8 cellular contexts compared by ENCODE assay signal in genomic region chr11:102341844-102342318, GRCh38. TPM values are rescaled to one million over a fixed set of nuclear protein-coding genes. Genes with fewer than 3 reads are reported as not detected.
DNase-seq lines count a peak whose midpoint lies in the region; ATAC-seq, FAIRE-seq and TF ChIP-seq lines count a peak whose summit lies in the region.

No MANE protein-coding gene starts in this region.

- H4K20me1 ChIP-seq in mammary epithelial cell (ENCODE audit: insufficient read depth, low read length), result no peaks in the 10 kb centered on the region

- CTCF ChIA-PET in A549 (lab: Yijun Ruan, JAX) (interaction anchor here (0.7 to 5.1 kb wide), 36 partner anchors 8 to 325 kb away, joined by 3 to 74 read pairs (median 4); no protein-coding TSS in a partner anchor), mammary epithelial cell (lab: Charles Lee; ENCODE audit: low non-redundant PET) (interaction anchor here (0.6 to 0.8 kb wide), 5 partner anchors 8 to 325 kb away, joined by 3 to 4 read pairs (median 3); no protein-coding TSS in a partner anchor)

- TF ChIP-seq CTCF in A549 (IDR thresholded peaks at IDR 0.05) (peak; percentile 79), WERI-Rb-1 (IDR thresholded peaks at IDR 0.05; ENCODE audit: low read depth, low read length) (peak; percentile 73), mammary epithelial cell (conservative IDR thresholded peaks at IDR 0.05 in 1 of 2, IDR thresholded peaks at IDR 0.05 in 1 of 2; ENCODE audit: extremely low read depth in 1 of 2, insufficient read depth in 1 of 2, low read depth in 1 of 2, low read length in 2 of 2) (peak; percentile 79 to 85)

- peak overlapping the region; percentile 47 for H2AFZ ChIP-seq in mammary epithelial cell (ENCODE audit: low read depth, low read length)

- H3K4me1 ChIP-seq in A549 (peaks cover 25% of the 10 kb centered on the region), mammary epithelial cell (ENCODE audit: insufficient read depth, low read length) (peaks cover 12% of the 10 kb centered on the region)

- no peak for TF ChIP-seq POLR2A in A549 (IDR thresholded peaks at IDR 0.05; ENCODE audit: low read length)

- H3K9me3 ChIP-seq in A549 (no peaks in the 10 kb centered on the region), WERI-Rb-1 (ENCODE audit: severe bottlenecking) (no peaks in the 10 kb centered on the region), mammary epithelial cell (replicated peaks; ENCODE audit: insufficient read depth, low read length) (no peaks in the 10 kb centered on the region)

- peak; percentile 73 to 85 for ATAC-seq in A549
- peak; percentile 59 for ATAC-seq in GM18498 (IDR thresholded peaks at IDR 0.05; ENCODE audit: unreplicated experiment)
- ATAC-seq in HG03064 (IDR thresholded peaks at IDR 0.05; ENCODE audit: low read depth, unreplicated experiment), result peak; percentile 37

- no peak for TF ChIP-seq EP300 in A549 (IDR thresholded peaks at IDR 0.05)

- FAIRE-seq in A549 (lab: Jason Lieb, UNC), result peak; percentile 87

- intact Hi-C loops in mammary epithelial cell (cut with micrococcal nuclease), result loop anchor here (1.0 kb wide), 2 partner anchors 153 to 271 kb away; no protein-coding TSS in a partner anchor

- peak; percentile 68 to 87 for DNase-seq in A549 (ENCODE audit: low read depth in 1 of 2, low spot score in 1 of 2)
- DNase-seq in NCI-H2171 (lab: John Stamatoyannopoulos, UW), result peak; percentile 18
- DNase-seq in WERI-Rb-1, result peak; percentile 67
- DNase-seq in mammary epithelial cell, result peak; percentile 72
- peak; percentile 86 for DNase-seq in islet precursor cell
- DNase-seq in stimulated activated CD4-positive, alpha-beta T cell treated with anti-CD3 and anti-CD28 coated beads, Interleukin-2, amount 100 ng/mL, for 24 hours, result peak; percentile 66 to 79

- H3K4me2 ChIP-seq in A549 (no peak overlapping the region), mammary epithelial cell (ENCODE audit: insufficient read depth, low read depth, low read length) (no peak overlapping the region)

- peak; percentile 72 to 83 for TF ChIP-seq RAD21 in A549 (conservative IDR thresholded peaks at IDR 0.05 in 1 of 2, IDR thresholded peaks at IDR 0.05 in 1 of 2)

- H3K36me3 ChIP-seq in WERI-Rb-1 (no peaks in the 10 kb centered on the region), mammary epithelial cell (ENCODE audit: insufficient read depth, low read length) (no peaks in the 10 kb centered on the region)

- 71% methylated on average over 1 of the region's 1 CpG for WGBS in A549 (ENCODE audit: missing lambda C conversion rate)
- WGBS in mammary epithelial cell (ENCODE audit: low coverage, missing lambda C conversion rate), result no CpG with 5 or more reads among the region's 1 CpG

- in situ Hi-C loops in mammary epithelial cell (cut with MboI; ENCODE audit: low sequenced_read_pairs in 2 of 2), result loop anchor here in 1 of 2 donors (10.0 kb wide), 1 partner anchor 47 kb away; no protein-coding TSS in a partner anchor

- H3K27ac ChIP-seq in A549 (no peak overlapping the region; a peak in 2 of 6 replicates), WERI-Rb-1 (no peak overlapping the region), mammary epithelial cell (ENCODE audit: insufficient read depth, low read depth, low read length) (no peak overlapping the region)

- POLR2A ChIA-PET in A549 (lab: Yijun Ruan, JAX), result interaction anchor here (0.8 kb wide), 1 partner anchor 325 kb away, joined by 5 read pairs; no protein-coding TSS in a partner anchor

- no peaks in the 10 kb centered on the region for H3K27me3 ChIP-seq in WERI-Rb-1 (ENCODE audit: insufficient read depth, low read depth, severe bottlenecking)
- no peaks in the 10 kb centered on the region for H3K27me3 ChIP-seq in mammary epithelial cell (ENCODE audit: insufficient read depth, low read length)

- BruUV-seq in mammary epithelial cell (replicated peaks; lab: Mats Ljungman, UMichigan), result no TSS peak

- H3K4me3 ChIP-seq in A549 (no peak overlapping the region), WERI-Rb-1 (ENCODE audit: low read depth, low read length) (no peak overlapping the region), mammary epithelial cell (replicated peaks in 1 of 3; ENCODE audit: insufficient read depth in 1 of 3, low read depth in 2 of 3, low read length in 3 of 3) (no peak overlapping the region)

- dilution Hi-C loops in mammary epithelial cell (cut with HindIII; ENCODE audit: low sequenced_read_pairs), result loop anchor here (5.0 kb wide), 1 partner anchor 150 kb away; no protein-coding TSS in a partner anchor

- H3K79me2 ChIP-seq in mammary epithelial cell (ENCODE audit: insufficient read depth, low read length), result no peaks in the 10 kb centered on the region

- H3K9ac ChIP-seq in mammary epithelial cell (ENCODE audit: insufficient read depth, low read length), result no peak overlapping the region

TF ChIP-seq in A549, 52 proteins besides CTCF, POLR2A, EP300 and RAD21:
- TF ChIP-seq MAFK (IDR thresholded peaks at IDR 0.05; ENCODE audit: partially characterized antibody) (no peak), SMC3 (IDR thresholded peaks at IDR 0.05) (peak; percentile 81), RNF2 (IDR thresholded peaks at IDR 0.05; ENCODE audit: borderline replicate concordance, low read depth) (no peak), CBX8 (IDR thresholded peaks at IDR 0.05) (no peak), MYC (IDR thresholded peaks at IDR 0.05; ENCODE audit: borderline replicate concordance, low read length) (no peak), BHLHE40 (IDR thresholded peaks at IDR 0.05; ENCODE audit: low read depth, low read length) (no peak)

RNA-seq across cellular contexts. Expression of gene BIRC2, which starts 5.1 kb away (rescaled TPM):
- polyA plus RNA-seq in A549 (2011; rRNA removed) (60.4 and 70.9 TPM in 2 replicates), A549 (2017; fragmentation: RNase III; extraction: RNeasy Plus Mini Kit Qiagen cat#74134 plus additional on column Dnase treatment) (22.0 to 26.8 TPM (median 24.2 TPM) in 3 replicates), mammary epithelial cell (23.6 TPM)
- 10.7 and 13.4 TPM in 2 replicates for polyA plus RNA-seq in A549 (2012; cell fraction: cytosol; rRNA removed)
- polyA plus RNA-seq in A549 (2012; cell fraction: nucleus; rRNA removed), result 5.6 and 10.4 TPM in 2 replicates
- 29.3 and 31.1 TPM in 2 replicates for polyA minus RNA-seq in A549 (2011; rRNA and poly(A)+ RNA removed)
- 10 to 100 TPM; 59.4 to 78.2 TPM for total RNA-seq in mammary epithelial cell
- polyA minus RNA-seq in mammary epithelial cell, result 20.2 TPM

RNA-seq across cellular contexts. Expression of gene BIRC3, which starts 24.6 kb away (rescaled TPM):
- polyA plus RNA-seq in A549 (2011; rRNA removed), result 13.8 and 17.5 TPM in 2 replicates
- polyA plus RNA-seq in A549 (2012; cell fraction: cytosol; rRNA removed), result 3.4 and 4.0 TPM in 2 replicates
- polyA plus RNA-seq in A549 (2012; cell fraction: nucleus; rRNA removed), result 1.6 and 3.2 TPM in 2 replicates
- polyA plus RNA-seq in A549 (2017; fragmentation: RNase III; extraction: RNeasy Plus Mini Kit Qiagen cat#74134 plus additional on column Dnase treatment), result 10.6 to 27.4 TPM (median 11.3 TPM) in 3 replicates
- polyA minus RNA-seq in A549 (2011; rRNA and poly(A)+ RNA removed), result 6.3 and 6.6 TPM in 2 replicates
- 10 to 100 TPM in 1 of 2 donors, under 1 TPM in 1; 0.83 to 17.5 TPM for total RNA-seq in mammary epithelial cell
- 1.00 TPM for polyA plus RNA-seq in mammary epithelial cell
- polyA minus RNA-seq in mammary epithelial cell, result 1.7 TPM

Comparison
In these comparisons a context has a peak if more than half of its experiments do, and no peak if none do; other contexts are left out.
1. DNase-seq: peak in every context shown above with its lines; median percentile 86 in islet precursor cell; 78 in A549; 72 in stimulated activated CD4-positive, alpha-beta T cell treated with anti-CD3 and anti-CD28 coated beads, Interleukin-2, amount 100 ng/mL, for 24 hours; 72 in mammary epithelial cell; 67 in WERI-Rb-1; 18 in NCI-H2171.